In genomic region chr12:59620326-59620725, GRCh38 we compare ENCODE assay signal across 13 cellular contexts. TPM values are rescaled to one million over a fixed set of nuclear protein-coding genes. Genes with fewer than 3 reads are reported as not detected.
A peak's percentile ranks its signal among the peaks of the same experiment; 100 is the strongest.
DNase-seq lines count a peak whose midpoint lies in the region; ATAC-seq and TF ChIP-seq lines count a peak whose summit lies in the region.
"Had no signal": no experiment of that assay in that cellular context is flagged by ENCODE, and none has a peak within 500 bp of the region (broad histone marks: within the 10 kb centered on the region; RNA-seq: fewer than 3 reads in every experiment).

No MANE protein-coding gene starts in this region.

- no peak for TF ChIP-seq POLR2A in heart left ventricle (IDR thresholded peaks at IDR 0.05)
- no peak for TF ChIP-seq POLR2A in tibial nerve (IDR thresholded peaks at IDR 0.05)

- POLR2A ChIA-PET in GM10248 (lab: Yijun Ruan, JAX) = no interaction called here

- TF ChIP-seq CTCF in heart left ventricle (IDR thresholded peaks at IDR 0.05) (no peak), thoracic aorta (IDR thresholded peaks at IDR 0.05) (no peak), GM10248 (IDR thresholded peaks at IDR 0.05; ENCODE audit: control extremely low read depth, extremely low read depth, low read depth, missing control alignments) (no peak), tibial nerve (IDR thresholded peaks at IDR 0.05) (no peak)

- H3K36me3 ChIP-seq in heart left ventricle (no peaks in the 10 kb centered on the region), thoracic aorta (no peaks in the 10 kb centered on the region), tibial nerve (no peaks in the 10 kb centered on the region)
- H3K36me3 ChIP-seq: breast epithelium had no signal

- DNase-seq in heart left ventricle (no peak), Right ventricle myocardium inferior (ENCODE audit: missing footprints) (no peak), Kasumi-1 (lab: John Stamatoyannopoulos, UW) (peak; percentile 20 to 47), thoracic aorta (ENCODE audit: low spot score) (no peak), GM10248 (ENCODE audit: extremely low spot score) (no peak), tibial nerve (ENCODE audit: low spot score in 2 of 2) (no peak)
- no peak for DNase-seq in activated CD4-positive, CD25-positive, alpha-beta regulatory T cell treated with anti-CD3 and anti-CD28 coated beads, Interleukin-2, amount 50 U/mL, for 72 hours
- DNase-seq: activated T-cell treated with anti-CD3 and anti-CD28 coated beads for 4 hours, NCI-H526, retina, T-helper 2 cell had no signal

- H3K27ac ChIP-seq in heart left ventricle = peak overlapping the region in 11 of 12 donors; percentile 14 to 82 (median 53)
- H3K27ac ChIP-seq in thoracic aorta = no peak overlapping the region
- H3K27ac ChIP-seq in tibial nerve = peak overlapping the region in 1 of 4 donors; percentile 8
- H3K27ac ChIP-seq: breast epithelium had no signal

- H3K4me3 ChIP-seq in heart left ventricle (no peak overlapping the region), thoracic aorta (peak overlapping the region; percentile 38), tibial nerve (no peak overlapping the region)
- H3K4me3 ChIP-seq: breast epithelium had no signal

- H3K4me1 ChIP-seq in heart left ventricle (peaks cover 0 to 44% (median 17%) of the 10 kb centered on the region in 12 donors), thoracic aorta (ENCODE audit: control insufficient read depth in 1 of 2, low read depth in 2 of 2) (peaks cover 12 to 15% of the 10 kb centered on the region in 2 donors), tibial nerve (peaks cover 0 to 5% (median 2%) of the 10 kb centered on the region in 4 donors)
- H3K4me1 ChIP-seq: breast epithelium had no signal

- H3K27me3 ChIP-seq in heart left ventricle (no peaks in the 10 kb centered on the region), thoracic aorta (replicated peaks; ENCODE audit: insufficient read depth) (no peaks in the 10 kb centered on the region), tibial nerve (no peaks in the 10 kb centered on the region)
- H3K27me3 ChIP-seq: breast epithelium had no signal

- H3K9me3 ChIP-seq in heart left ventricle = no peaks in the 10 kb centered on the region
- no peaks in the 10 kb centered on the region for H3K9me3 ChIP-seq in thoracic aorta
- H3K9me3 ChIP-seq in tibial nerve = no peaks in the 10 kb centered on the region
- H3K9me3 ChIP-seq: breast epithelium had no signal

- peak in 1 of 4 donors; percentile 28 for ATAC-seq in heart left ventricle
- no peak for ATAC-seq in Right ventricle myocardium inferior
- ATAC-seq in esophagus mucosa = peak; percentile 44
- ATAC-seq in thoracic aorta (ENCODE audit: insufficient number of reproducible peaks, low FRiP score, low read depth) = peak; percentile 27

- CTCF ChIA-PET in GM10248 (lab: Yijun Ruan, JAX) = interaction anchor here (0.9 kb wide), 1 partner anchor 16 kb away, joined by 5 read pairs; no protein-coding TSS in a partner anchor

- 42 to 60% (median 51%) methylated on average over 3 of the region's 3 CpGs for WGBS in heart left ventricle, 4 donors
- 43 to 47% methylated on average over 3 of the region's 3 CpGs for WGBS in tibial nerve, 2 donors

- TF ChIP-seq EP300 in tibial nerve (IDR thresholded peaks at IDR 0.05) = peak in 1 of 2 donors; percentile 20

- intact Hi-C loops in heart left ventricle (cut with DNase I) (no loop called here), Right ventricle myocardium inferior (cut with DNase I) (no loop called here)

RNA-seq across cellular contexts. Expression of gene SLC16A7, which starts 24.5 kb away (rescaled TPM):
- 100 to 1,000 TPM in 8 of 9 donors, 10 to 100 TPM in 1; 60.6 to 227 (median 169) TPM for total RNA-seq in heart left ventricle
- polyA plus RNA-seq in heart left ventricle = 10 to 100 TPM; 18.4 to 19.0 TPM
- 98.0 TPM for total RNA-seq in Right ventricle myocardium inferior
- total RNA-seq in esophagus mucosa = 52.4 TPM
- total RNA-seq in thoracic aorta = 100 to 1,000 TPM in 1 of 2 donors, 10 to 100 TPM in 1; 44.9 to 175 TPM
- 10 to 100 TPM; 16.0 to 47.9 (median 29.3) TPM for total RNA-seq in tibial nerve

Comparison
In these comparisons a context has a peak if more than half of its experiments do, and no peak if none do; other contexts are left out.
1. DNase-seq: peak in Kasumi-1 (2 of 2); none in heart left ventricle (0 of 5), Right ventricle myocardium inferior (single experiment), thoracic aorta (single experiment), activated CD4-positive, CD25-positive, alpha-beta regulatory T cell treated with anti-CD3 and anti-CD28 coated beads, Interleukin-2, amount 50 U/mL, for 72 hours (single experiment), GM10248 (single experiment) and tibial nerve (0 of 2).
2. H3K27ac ChIP-seq: peak in heart left ventricle (11 of 12); none in thoracic aorta (0 of 2).